In genomic region chr9:127575875-127576778, GRCh38 we compare ENCODE assay signal across 16 cellular contexts. TPM values are rescaled to one million over a fixed set of nuclear protein-coding genes. Genes with fewer than 3 reads are reported as not detected.
DNase-seq lines count a peak whose midpoint lies in the region; ATAC-seq, FAIRE-seq and TF ChIP-seq lines count a peak whose summit lies in the region.
"Had no signal": no experiment of that assay in that cellular context is flagged by ENCODE, and none has a peak within 500 bp of the region (broad histone marks: within the 10 kb centered on the region; RNA-seq: fewer than 3 reads in every experiment).

No MANE protein-coding gene starts in this region.

- H3K4me1 Mint-ChIP-seq in HFFc6 (ENCODE audit: low read depth) (peaks cover 81% of the 10 kb centered on the region), brain (peaks cover 62% of the 10 kb centered on the region), progenitor cell of endocrine pancreas (ENCODE audit: low read depth) (peaks cover 15% of the 10 kb centered on the region)
- peaks cover 13% of the 10 kb centered on the region for H3K4me1 Mint-ChIP-seq in CD8-positive, alpha-beta T cell (ENCODE audit: low read depth)

- H3K4me3 Mint-ChIP-seq in HFFc6: no peak overlapping the region
- H3K4me3 Mint-ChIP-seq in brain: peak overlapping the region in 2 of 5 experiments; percentile 10 to 49
- no peak overlapping the region for H3K4me3 Mint-ChIP-seq in CD8-positive, alpha-beta T cell
- no peak overlapping the region for H3K4me3 Mint-ChIP-seq in progenitor cell of endocrine pancreas (ENCODE audit: low read depth)

- H3K27me3 Mint-ChIP-seq in HFFc6 (ENCODE audit: insufficient read depth): no peaks in the 10 kb centered on the region; the same call in 1 of the 2 replicates
- peaks cover 5% of the 10 kb centered on the region for H3K27me3 Mint-ChIP-seq in brain
- no peaks in the 10 kb centered on the region for H3K27me3 Mint-ChIP-seq in CD8-positive, alpha-beta T cell (ENCODE audit: low read depth)
- peaks cover 3% of the 10 kb centered on the region for H3K27me3 Mint-ChIP-seq in progenitor cell of endocrine pancreas

- no peak for TF ChIP-seq CTCF in C4-2B (conservative IDR thresholded peaks at IDR 0.05)
- no peak for TF ChIP-seq CTCF in HFFc6 (IDR thresholded peaks at IDR 0.05)
- no peak for TF ChIP-seq CTCF in brain (conservative IDR thresholded peaks at IDR 0.05)
- no peak for TF ChIP-seq CTCF in pancreas (IDR thresholded peaks at IDR 0.05)
- TF ChIP-seq CTCF in CD8-positive, alpha-beta T cell (IDR thresholded peaks at IDR 0.05): no peak
- no peak for TF ChIP-seq CTCF in progenitor cell of endocrine pancreas (IDR thresholded peaks at IDR 0.05; ENCODE audit: unreplicated experiment)

- H3K36me3 ChIP-seq in pancreas: no peaks in the 10 kb centered on the region
- H3K36me3 ChIP-seq in CD8-positive, alpha-beta T cell (ENCODE audit: insufficient read depth, low read length): no peaks in the 10 kb centered on the region
- H3K36me3 ChIP-seq: ovary, SJSA1 had no signal

- H3K36me3 Mint-ChIP-seq in HFFc6 (ENCODE audit: low read depth) (peaks cover 8% of the 10 kb centered on the region), brain (no peaks in the 10 kb centered on the region), progenitor cell of endocrine pancreas (ENCODE audit: insufficient read depth) (no peaks in the 10 kb centered on the region)
- H3K36me3 Mint-ChIP-seq in CD8-positive, alpha-beta T cell: no peaks in the 10 kb centered on the region
- H3K36me3 Mint-ChIP-seq: activated naive CD4-positive, alpha-beta T cell treated with anti-CD3 and anti-CD28 coated beads, Interleukin-2, amount 50 U/mL, for 72 hours had no signal

- CTCF ChIA-PET in CD8-positive, alpha-beta T cell (lab: Charles Lee): interaction anchor here (1.3 to 1.5 kb wide), 2 partner anchors 11 to 50 kb away, joined by 6 read pairs; no protein-coding TSS in a partner anchor

- H3K27ac ChIP-seq in C4-2B (peak overlapping the region; percentile 91), pancreas (peak overlapping the region in 3 of 4 donors; percentile 77 to 91 (median 89))
- no peak overlapping the region for H3K27ac ChIP-seq in CD8-positive, alpha-beta T cell (ENCODE audit: low read depth, low read length)
- H3K27ac ChIP-seq: ovary, SJSA1 had no signal

- no peaks in the 10 kb centered on the region for H3K9me3 ChIP-seq in pancreas
- no peaks in the 10 kb centered on the region for H3K9me3 ChIP-seq in CD8-positive, alpha-beta T cell (ENCODE audit: low read length)
- H3K9me3 ChIP-seq: ovary, SJSA1 had no signal

- DNase-seq in HFFc6 (no peak), pancreas (no peak), progenitor cell of endocrine pancreas (ENCODE audit: low spot score, unreplicated experiment) (no peak)
- DNase-seq in CD8-positive, alpha-beta T cell: no peak
- DNase-seq: C1 segment of cervical spinal cord; caudate nucleus; foreskin melanocyte; NK-92 treated with Interleukin-12 subunit alpha and Interleukin-12 subunit beta, amount 100 ng/mL, for 24 hours; ovary; stimulated activated CD4-positive, alpha-beta T cell treated with anti-CD3 and anti-CD28 coated beads, Interleukin-12 subunit alpha, Interleukin-12 subunit beta, amount 100 ng/mL, for 4 hours had no signal

- POLR2A ChIA-PET in CD8-positive, alpha-beta T cell (lab: Charles Lee): interaction anchor here (0.7 kb wide), 1 partner anchor 156 kb away, joined by 4 read pairs; no protein-coding TSS in a partner anchor

- H3K4me3 ChIP-seq in pancreas: no peak overlapping the region
- no peak overlapping the region for H3K4me3 ChIP-seq in CD8-positive, alpha-beta T cell (ENCODE audit: low read depth, low read length)
- H3K4me3 ChIP-seq: ovary, SJSA1 had no signal

- no peak for FAIRE-seq in pancreas (lab: Jason Lieb, UNC)
- FAIRE-seq: G401.6 had no signal

- intact Hi-C loops in pancreas (cut with DNase I): no loop called here
- intact Hi-C loops in CD8-positive, alpha-beta T cell (cut with DNase I, micrococcal nuclease): no loop called here

- peak overlapping the region; percentile 56 for H3K27ac Mint-ChIP-seq in HFFc6
- peak overlapping the region; percentile 0 to 78 (median 60) for H3K27ac Mint-ChIP-seq in brain
- H3K27ac Mint-ChIP-seq in CD8-positive, alpha-beta T cell: no peak overlapping the region
- H3K27ac Mint-ChIP-seq in progenitor cell of endocrine pancreas: no peak overlapping the region

- H3K4me1 ChIP-seq in pancreas: peaks cover 50 to 72% (median 50%) of the 10 kb centered on the region in 3 donors
- H3K4me1 ChIP-seq in CD8-positive, alpha-beta T cell (ENCODE audit: insufficient read depth, low read length): peaks cover 13% of the 10 kb centered on the region

- no peaks in the 10 kb centered on the region for H3K9me3 Mint-ChIP-seq in HFFc6
- peaks cover 0 to 3% (median 0%) of the 10 kb centered on the region in 5 experiments for H3K9me3 Mint-ChIP-seq in brain
- H3K9me3 Mint-ChIP-seq in CD8-positive, alpha-beta T cell: no peaks in the 10 kb centered on the region
- no peaks in the 10 kb centered on the region for H3K9me3 Mint-ChIP-seq in progenitor cell of endocrine pancreas (ENCODE audit: low read depth)
- H3K9me3 Mint-ChIP-seq: activated naive CD4-positive, alpha-beta T cell treated with anti-CD3 and anti-CD28 coated beads, Interleukin-2, amount 50 U/mL, for 72 hours had no signal

- ATAC-seq in pancreas (no peak), HG02678 (IDR thresholded peaks at IDR 0.05; ENCODE audit: unreplicated experiment) (no peak)
- ATAC-seq in CD8-positive, alpha-beta T cell: no peak
- ATAC-seq: activated naive CD4-positive, alpha-beta T cell treated with anti-CD3 and anti-CD28 coated beads, Interleukin-2, amount 50 U/mL, for 72 hours had no signal

- 80 to 81% methylated on average over 13 of the region's 13 CpGs for WGBS in pancreas, 2 donors

- H3K27me3 ChIP-seq in pancreas: no peaks in the 10 kb centered on the region
- no peaks in the 10 kb centered on the region for H3K27me3 ChIP-seq in CD8-positive, alpha-beta T cell (ENCODE audit: insufficient read depth, low read length)
- H3K27me3 ChIP-seq: ovary, SJSA1 had no signal

RNA-seq across cellular contexts. Expression of gene STXBP1, which starts 36.0 kb away (rescaled TPM):
- 10 to 100 TPM; 61.9 to 90.7 (median 73.6) TPM for total RNA-seq in HFFc6 (2021; fragmentation: NEBNext Ultra II Directional; extraction: Animal tissue kit (Norgen Biotek cat#: 25700))
- polyA plus RNA-seq in brain (ENCODE audit: insufficient read depth, low read depth, low replicate concordance) (298 TPM), pancreas (10 to 100 TPM; 17.6 to 46.4 TPM)
- total RNA-seq in pancreas (10 to 100 TPM; 14.3 to 33.0 (median 22.0) TPM), progenitor cell of endocrine pancreas (23.4 and 24.8 TPM in 2 replicates)
- 1 to 10 TPM; 7.7 to 8.9 TPM for total RNA-seq in CD8-positive, alpha-beta T cell

Comparison
In these comparisons a context has a peak if more than half of its experiments do, and no peak if none do; other contexts are left out.
1. H3K27ac Mint-ChIP-seq: peak in HFFc6 (single experiment) and brain (5 of 5); none in CD8-positive, alpha-beta T cell (single experiment) and progenitor cell of endocrine pancreas (single experiment).